In genomic region chr7:157846281-157846680, GRCh38 we compare ENCODE assay signal across 1 cellular context.
TF ChIP-seq lines count a peak whose summit lies in the region.

No MANE protein-coding gene starts in this region.

TF ChIP-seq in HepG2, 621 proteins besides CTCF, POLR2A, EP300 and RAD21 (continued from another document):
- TF ChIP-seq AFF4 (CRISPR knock-in tag; IDR thresholded peaks at IDR 0.05) (no peak), ZZZ3 (CRISPR knock-in tag; IDR thresholded peaks at IDR 0.05; ENCODE audit: borderline replicate concordance) (no peak), ZNF235 (CRISPR knock-in tag; IDR thresholded peaks at IDR 0.05; ENCODE audit: borderline replicate concordance) (no peak), ZNF772 (CRISPR knock-in tag; IDR thresholded peaks at IDR 0.05) (no peak), SRSF1 (optimal IDR thresholded peaks at IDR 0.05; ENCODE audit: low read depth, low read length) (no peak), ARNT2 (CRISPR knock-in tag; IDR thresholded peaks at IDR 0.05; ENCODE audit: low read depth) (no peak), GATAD2A (CRISPR knock-in tag; IDR thresholded peaks at IDR 0.05) (no peak), DBP (CRISPR knock-in tag; IDR thresholded peaks at IDR 0.05; ENCODE audit: not compliant biosample characterization) (no peak), RBFOX2 (IDR thresholded peaks at IDR 0.05; ENCODE audit: low read depth, low read length) (no peak)
